In genomic region chr5:151670953-151671636, GRCh38 we compare ENCODE assay signal across 10 cellular contexts. TPM values are rescaled to one million over a fixed set of nuclear protein-coding genes. Genes with fewer than 3 reads are reported as not detected.
A peak's percentile ranks its signal among the peaks of the same experiment; 100 is the strongest.
DNase-seq lines count a peak whose midpoint lies in the region; ATAC-seq and TF ChIP-seq lines count a peak whose summit lies in the region.
"Had no signal": no experiment of that assay in that cellular context is flagged by ENCODE, and none has a peak within 500 bp of the region (broad histone marks: within the 10 kb centered on the region; RNA-seq: fewer than 3 reads in every experiment).

No MANE protein-coding gene starts in this region.

- no peak overlapping the region for H3K4me2 ChIP-seq in Karpas-422 (ENCODE audit: low read depth, low read length, poor library complexity, severe bottlenecking)

- H3K36me3 ChIP-seq in SJSA1 (peaks cover 100% of the 10 kb centered on the region), transverse colon (no peaks in the 10 kb centered on the region), Karpas-422 (ENCODE audit: insufficient read depth, low read length) (no peaks in the 10 kb centered on the region)

- H3K9ac ChIP-seq in Karpas-422 (ENCODE audit: low read length), result no peak overlapping the region

- no peak for TF ChIP-seq POLR2A in transverse colon (IDR thresholded peaks at IDR 0.05)

- no peak for TF ChIP-seq EP300 in transverse colon (IDR thresholded peaks at IDR 0.05; ENCODE audit: low read depth)

- peak overlapping the region; percentile 89 for H3K27ac ChIP-seq in SJSA1
- peak overlapping the region; percentile 62 to 78 (median 72) for H3K27ac ChIP-seq in transverse colon
- no peak overlapping the region for H3K27ac ChIP-seq in Karpas-422 (ENCODE audit: low read length)

- 64 to 80% methylated on average over 2 to 6 of the region's 6 CpGs for WGBS in transverse colon (ENCODE audit: low coverage in 1 of 2), 2 donors

- H3K27me3 ChIP-seq in SJSA1 (replicated peaks), result no peaks in the 10 kb centered on the region
- no peaks in the 10 kb centered on the region for H3K27me3 ChIP-seq in transverse colon
- no peaks in the 10 kb centered on the region; the same call in 1 of the 2 replicates for H3K27me3 ChIP-seq in Karpas-422 (ENCODE audit: low read length)

- intact Hi-C loops in transverse colon (cut with DNase I; ENCODE audit: low total_unique reads), result no loop called here

- H3K79me2 ChIP-seq in Karpas-422 (ENCODE audit: low read length), result no peaks in the 10 kb centered on the region

- DNase-seq in SJSA1 (ENCODE audit: low read depth in 1 of 2, low spot score in 2 of 2) (no peak), epithelial cell of esophagus (ENCODE audit: low read depth) (peak; percentile 44), mucosa of gallbladder (ENCODE audit: low spot score) (peak; percentile 33), transverse colon (no peak), HuH-7 (ENCODE audit: low spot score) (no peak), Karpas-422 (no peak)
- DNase-seq in NK-92 treated with Interleukin-12 subunit alpha and Interleukin-12 subunit beta, amount 100 ng/mL, for 24 hours (lab: John Stamatoyannopoulos, UW), result no peak
- DNase-seq: activated T-cell treated with anti-CD3 and anti-CD28 coated beads, Interleukin-2, amount 50 U/mL, for 72 hours; NCI-H510A treated with DMSO at 0.1 percent for 48 hours had no signal

- H3K9me2 ChIP-seq in Karpas-422 (replicated peaks; ENCODE audit: insufficient read depth, low read length), result no peaks in the 10 kb centered on the region

- H3K9me3 ChIP-seq in SJSA1 (replicated peaks), result no peaks in the 10 kb centered on the region
- H3K9me3 ChIP-seq in transverse colon, result no peaks in the 10 kb centered on the region
- H3K9me3 ChIP-seq in Karpas-422 (ENCODE audit: low read length), result no peaks in the 10 kb centered on the region

- no peak overlapping the region for H2AFZ ChIP-seq in Karpas-422 (ENCODE audit: low read length)

- no peaks in the 10 kb centered on the region for H4K20me1 ChIP-seq in Karpas-422 (ENCODE audit: insufficient read depth, low read depth, low read length)

- ATAC-seq in HG03565 (IDR thresholded peaks at IDR 0.05; ENCODE audit: unreplicated experiment), result no peak
- ATAC-seq: activated T-cell treated with anti-CD3 and anti-CD28 coated beads, Interleukin-2, amount 50 U/mL, for 72 hours had no signal

- in situ Hi-C loops in transverse colon (cut with MboI; ENCODE audit: low pct_ligation_motif_present in 1 of 4, low pct_unique_long_range_greater_than_20kb in 1 of 4, low sequenced_read_pairs in 3 of 4), result no loop called here

- no peak for TF ChIP-seq CTCF in epithelial cell of esophagus (IDR thresholded peaks at IDR 0.05; ENCODE audit: insufficient read depth, low read depth, low read length, missing control alignments)
- no peak for TF ChIP-seq CTCF in transverse colon (IDR thresholded peaks at IDR 0.05)

- H3K4me1 ChIP-seq in SJSA1 (replicated peaks) (peaks cover 63% of the 10 kb centered on the region), transverse colon (peaks cover 4 to 51% (median 34%) of the 10 kb centered on the region in 4 donors), Karpas-422 (ENCODE audit: low read length) (no peaks in the 10 kb centered on the region)

- H3K4me3 ChIP-seq in SJSA1, result no peak overlapping the region
- H3K4me3 ChIP-seq in epithelial cell of esophagus (ENCODE audit: low read length), result no peak overlapping the region
- no peak overlapping the region for H3K4me3 ChIP-seq in transverse colon
- no peak overlapping the region for H3K4me3 ChIP-seq in Karpas-422 (ENCODE audit: low read length)

RNA-seq across cellular contexts. Expression of gene SPARC, which starts 15.6 kb away (rescaled TPM):
- 2,833 and 2,882 TPM in 2 replicates for total RNA-seq in SJSA1 (2014; rRNA removed; shearing (Covaris generic))
- total RNA-seq in mucosa of gallbladder, result 985 TPM
- total RNA-seq in transverse colon, result 100 to 1,000 TPM in 1 of 4 donors, 10 to 100 TPM in 3; 47.9 to 267 (median 85.1) TPM
- total RNA-seq in Karpas-422 (2014; rRNA removed; shearing (Covaris generic); ENCODE audit: low replicate concordance), result 0.54 TPM in 1 of 2 replicates, not detected in the other
- total RNA-seq: activated T-cell treated with anti-CD3 and anti-CD28 coated beads, Interleukin-2, amount 50 U/mL, for 72 hours had no signal

Comparison
In these comparisons a context has a peak if more than half of its experiments do, and no peak if none do; other contexts are left out.
1. DNase-seq: peak in epithelial cell of esophagus (single experiment) and mucosa of gallbladder (single experiment); none in SJSA1 (0 of 2), transverse colon (single experiment), HuH-7 (single experiment), Karpas-422 (single experiment) and NK-92 treated with Interleukin-12 subunit alpha and Interleukin-12 subunit beta, amount 100 ng/mL, for 24 hours (single experiment).
2. RNA of gene SPARC, which starts 15.6 kb away (total RNA-seq): 2,833 to 2,882 TPM in SJSA1, 985 TPM in mucosa of gallbladder (single experiment) and 47.9 to 267 TPM in transverse colon; 0.54 TPM in Karpas-422; every median in the first group is over 10 times any median in the second.